1 cellular context compared by ENCODE assay signal in genomic region chr6:4021862-4022715, GRCh38.
TF ChIP-seq lines count a peak whose summit lies in the region.

No MANE protein-coding gene starts in this region.

TF ChIP-seq in HepG2, 621 proteins besides CTCF, POLR2A, EP300 and RAD21 (continued from another document and continues in another):
- no peak for TF ChIP-seq ZNF414 (CRISPR knock-in tag; IDR thresholded peaks at IDR 0.05)
- TF ChIP-seq ZNF18 (CRISPR knock-in tag; IDR thresholded peaks at IDR 0.05; ENCODE audit: insufficient replicate concordance): no peak
- no peak for TF ChIP-seq MTA1 (CRISPR knock-in tag; IDR thresholded peaks at IDR 0.05; ENCODE audit: borderline replicate concordance)
- no peak for TF ChIP-seq ZNF264 (CRISPR knock-in tag; IDR thresholded peaks at IDR 0.05)
- TF ChIP-seq SNRNP70 (IDR thresholded peaks at IDR 0.05; ENCODE audit: low read depth, low read length): no peak
- no peak for TF ChIP-seq STAT6 (CRISPR knock-in tag; IDR thresholded peaks at IDR 0.05; ENCODE audit: borderline replicate concordance)
- no peak for TF ChIP-seq HNRNPLL (IDR thresholded peaks at IDR 0.05; ENCODE audit: low read depth, low read length, poor library complexity, severe bottlenecking)
- no peak for TF ChIP-seq NR3C1 (CRISPR knock-in tag; IDR thresholded peaks at IDR 0.05)
- TF ChIP-seq ZNF850 (CRISPR knock-in tag; conservative IDR thresholded peaks at IDR 0.05): no peak
- TF ChIP-seq CHD2 (IDR thresholded peaks at IDR 0.05; ENCODE audit: low read depth, low read length): no peak
- no peak for TF ChIP-seq KDM5A (IDR thresholded peaks at IDR 0.05; ENCODE audit: borderline replicate concordance, low read length)
- TF ChIP-seq ARHGAP35 (CRISPR knock-in tag; IDR thresholded peaks at IDR 0.05; ENCODE audit: borderline replicate concordance): no peak
- TF ChIP-seq MXD4 (CRISPR knock-in tag; IDR thresholded peaks at IDR 0.05): no peak
- TF ChIP-seq DRAP1 (CRISPR knock-in tag; IDR thresholded peaks at IDR 0.05): no peak
- TF ChIP-seq ATF7 (IDR thresholded peaks at IDR 0.05): no peak
- no peak for TF ChIP-seq ATF7 (CRISPR knock-in tag; IDR thresholded peaks at IDR 0.05)
- TF ChIP-seq RFX5 (IDR thresholded peaks at IDR 0.05; ENCODE audit: low read depth, low read length): peak; percentile 82
- no peak for TF ChIP-seq ZFP91 (CRISPR knock-in tag; IDR thresholded peaks at IDR 0.05; ENCODE audit: borderline replicate concordance)
- TF ChIP-seq ZXDC (CRISPR knock-in tag; IDR thresholded peaks at IDR 0.05): no peak
- no peak for TF ChIP-seq ZBTB43 (CRISPR knock-in tag; conservative IDR thresholded peaks at IDR 0.05)
- peak; percentile 18; the same call in 1 of the 2 replicates for TF ChIP-seq FOXJ3 (CRISPR knock-in tag; IDR thresholded peaks at IDR 0.05; ENCODE audit: borderline replicate concordance)
- no peak for TF ChIP-seq MEIS1 (CRISPR knock-in tag; IDR thresholded peaks at IDR 0.05; ENCODE audit: borderline replicate concordance)
- no peak for TF ChIP-seq ARNTL (CRISPR knock-in tag; IDR thresholded peaks at IDR 0.05)
- no peak for TF ChIP-seq ATF6 (CRISPR knock-in tag; conservative IDR thresholded peaks at IDR 0.05)
- TF ChIP-seq RBM39 (IDR thresholded peaks at IDR 0.05; ENCODE audit: low read depth, low read length, poor library complexity, severe bottlenecking): no peak
- no peak for TF ChIP-seq ZNF281 (CRISPR knock-in tag; IDR thresholded peaks at IDR 0.05; ENCODE audit: borderline replicate concordance)
- TF ChIP-seq KLF6 (CRISPR knock-in tag; IDR thresholded peaks at IDR 0.05): no peak
- TF ChIP-seq, protein P1, sequence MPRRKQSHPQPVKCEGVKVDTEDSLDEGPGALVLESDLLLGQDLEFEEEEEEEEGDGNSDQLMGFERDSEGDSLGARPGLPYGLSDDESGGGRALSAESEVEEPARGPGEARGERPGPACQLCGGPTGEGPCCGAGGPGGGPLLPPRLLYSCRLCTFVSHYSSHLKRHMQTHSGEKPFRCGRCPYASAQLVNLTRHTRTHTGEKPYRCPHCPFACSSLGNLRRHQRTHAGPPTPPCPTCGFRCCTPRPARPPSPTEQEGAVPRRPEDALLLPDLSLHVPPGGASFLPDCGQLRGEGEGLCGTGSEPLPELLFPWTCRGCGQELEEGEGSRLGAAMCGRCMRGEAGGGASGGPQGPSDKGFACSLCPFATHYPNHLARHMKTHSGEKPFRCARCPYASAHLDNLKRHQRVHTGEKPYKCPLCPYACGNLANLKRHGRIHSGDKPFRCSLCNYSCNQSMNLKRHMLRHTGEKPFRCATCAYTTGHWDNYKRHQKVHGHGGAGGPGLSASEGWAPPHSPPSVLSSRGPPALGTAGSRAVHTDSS (CRISPR knock-in tag; conservative IDR thresholded peaks at IDR 0.05): no peak
- TF ChIP-seq, protein P2, sequence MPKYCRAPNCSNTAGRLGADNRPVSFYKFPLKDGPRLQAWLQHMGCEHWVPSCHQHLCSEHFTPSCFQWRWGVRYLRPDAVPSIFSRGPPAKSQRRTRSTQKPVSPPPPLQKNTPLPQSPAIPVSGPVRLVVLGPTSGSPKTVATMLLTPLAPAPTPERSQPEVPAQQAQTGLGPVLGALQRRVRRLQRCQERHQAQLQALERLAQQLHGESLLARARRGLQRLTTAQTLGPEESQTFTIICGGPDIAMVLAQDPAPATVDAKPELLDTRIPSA (CRISPR knock-in tag; IDR thresholded peaks at IDR 0.05; ENCODE audit: borderline replicate concordance): no peak
- no peak for TF ChIP-seq ZBTB26 (CRISPR knock-in tag; IDR thresholded peaks at IDR 0.05; ENCODE audit: borderline replicate concordance)
- 0 out of 2 replicates have a peak, but pooled peaks have one; percentile 36 for TF ChIP-seq SP140L (CRISPR knock-in tag; IDR thresholded peaks at IDR 0.05; ENCODE audit: borderline replicate concordance)
- TF ChIP-seq ZNF550 (CRISPR knock-in tag; IDR thresholded peaks at IDR 0.05; ENCODE audit: borderline replicate concordance): no peak
- TF ChIP-seq REPIN1 (CRISPR knock-in tag; IDR thresholded peaks at IDR 0.05; ENCODE audit: borderline replicate concordance, low read depth): no peak
- TF ChIP-seq HDAC1 (CRISPR knock-in tag; IDR thresholded peaks at IDR 0.05): 0 out of 2 replicates have a peak, but pooled peaks have one; percentile 6
- TF ChIP-seq, protein P3, sequence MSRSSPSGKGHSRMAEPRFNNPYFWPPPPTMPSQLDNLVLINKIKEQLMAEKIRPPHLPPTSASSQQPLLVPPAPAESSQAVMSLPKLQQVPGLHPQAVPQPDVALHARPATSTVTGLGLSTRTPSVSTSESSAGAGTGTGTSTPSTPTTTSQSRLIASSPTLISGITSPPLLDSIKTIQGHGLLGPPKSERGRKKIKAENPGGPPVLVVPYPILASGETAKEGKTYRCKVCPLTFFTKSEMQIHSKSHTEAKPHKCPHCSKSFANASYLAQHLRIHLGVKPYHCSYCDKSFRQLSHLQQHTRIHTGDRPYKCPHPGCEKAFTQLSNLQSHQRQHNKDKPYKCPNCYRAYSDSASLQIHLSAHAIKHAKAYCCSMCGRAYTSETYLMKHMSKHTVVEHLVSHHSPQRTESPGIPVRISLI (CRISPR knock-in tag; IDR thresholded peaks at IDR 0.05; ENCODE audit: borderline replicate concordance): peak; percentile 4; the same call in 1 of the 2 replicates
- no peak for TF ChIP-seq ZNF83 (CRISPR knock-in tag; IDR thresholded peaks at IDR 0.05; ENCODE audit: borderline replicate concordance)
